In genomic region chr3:174821477-174821876, GRCh38 we compare ENCODE assay signal across 14 cellular contexts. TPM values are rescaled to one million over a fixed set of nuclear protein-coding genes. Genes with fewer than 3 reads are reported as not detected.
DNase-seq lines count a peak whose midpoint lies in the region; ATAC-seq, FAIRE-seq and TF ChIP-seq lines count a peak whose summit lies in the region.
"Had no signal": no experiment of that assay in that cellular context is flagged by ENCODE, and none has a peak within 500 bp of the region (broad histone marks: within the 10 kb centered on the region; RNA-seq: fewer than 3 reads in every experiment).

No MANE protein-coding gene starts in this region.

- no peak for TF ChIP-seq POLR2A in endothelial cell of umbilical vein (IDR thresholded peaks at IDR 0.05; ENCODE audit: low read depth, low read length)

- no peak overlapping the region for H3K27ac ChIP-seq in endothelial cell of umbilical vein (ENCODE audit: insufficient read depth, low read depth, low read length)
- H3K27ac ChIP-seq: breast epithelium, C4-2B, testis had no signal

- DNase-seq in DMS 273 (lab: John Stamatoyannopoulos, UW; ENCODE audit: unreplicated experiment) (peak; percentile 73), NCI-H1105 (lab: John Stamatoyannopoulos, UW) (peak; percentile 6), endothelial cell of umbilical vein (ENCODE audit: low read depth, low spot score) (peak; percentile 7), non-pigmented ciliary epithelial cell (ENCODE audit: low read depth) (peak; percentile 1), HuH-7 (ENCODE audit: low spot score) (no peak)
- DNase-seq: activated CD4-positive, alpha-beta T cell treated with anti-CD3 and anti-CD28 coated beads, Interleukin-2, amount 10 ng/mL, durations not matched to agents 7 days and 5 days; activated T-cell treated with anti-CD3 and anti-CD28 coated beads for 4 hours; DMS79 treated with DMSO at 0.1 percent for 48 hours; NCI-H187 treated with DMSO at 0.1 percent for 48 hours; testis had no signal

- dilution Hi-C loops in endothelial cell of umbilical vein (cut with MboI; ENCODE audit: extremely low pct_ligation_motif_present, low sequenced_read_pairs): no loop called here

- no peak overlapping the region for H2AFZ ChIP-seq in endothelial cell of umbilical vein (ENCODE audit: low read depth, low read length)

- no peaks in the 10 kb centered on the region for H3K9me3 ChIP-seq in endothelial cell of umbilical vein (replicated peaks; ENCODE audit: control insufficient read depth, insufficient read depth, low read length)
- H3K9me3 ChIP-seq: breast epithelium, testis had no signal

- H3K79me2 ChIP-seq in endothelial cell of umbilical vein (ENCODE audit: control insufficient read depth, insufficient read depth, low read length): no peaks in the 10 kb centered on the region

- no peaks in the 10 kb centered on the region for H3K4me1 ChIP-seq in endothelial cell of umbilical vein (ENCODE audit: control insufficient read depth, extremely low read depth, insufficient read depth, low read length)
- H3K4me1 ChIP-seq: breast epithelium, testis had no signal

- no peaks in the 10 kb centered on the region for H3K36me3 ChIP-seq in endothelial cell of umbilical vein (ENCODE audit: control insufficient read depth in 2 of 2, extremely low read depth in 1 of 2, insufficient read depth in 2 of 2, low read length in 2 of 2)

- BruUV-seq in endothelial cell of umbilical vein (replicated peaks; lab: Mats Ljungman, UMichigan): no TSS peak

- H3K9ac ChIP-seq in endothelial cell of umbilical vein (replicated peaks; ENCODE audit: extremely low read depth, insufficient read depth, low read length): no peak overlapping the region

- ATAC-seq in HG03280 (IDR thresholded peaks at IDR 0.05; ENCODE audit: unreplicated experiment) (no peak), HG02852 (IDR thresholded peaks at IDR 0.05; ENCODE audit: unreplicated experiment) (no peak)

- TF ChIP-seq CTCF in endothelial cell of umbilical vein (IDR thresholded peaks at IDR 0.05; ENCODE audit: extremely low read depth in 1 of 2, insufficient read depth in 1 of 2, low read depth in 1 of 2, low read length in 2 of 2): no peak

- H3K9me1 ChIP-seq in endothelial cell of umbilical vein (replicated peaks; ENCODE audit: control insufficient read depth, extremely low read depth, insufficient read depth, low read length): no peaks in the 10 kb centered on the region

- no peak overlapping the region for H3K4me3 ChIP-seq in endothelial cell of umbilical vein (replicated peaks in 1 of 3; ENCODE audit: insufficient read depth in 1 of 3, low read depth in 1 of 3, low read length in 3 of 3)
- H3K4me3 ChIP-seq: breast epithelium, testis had no signal

- POLR2A ChIA-PET in endothelial cell of umbilical vein (lab: Charles Lee): no interaction called here

- no peak for FAIRE-seq in endothelial cell of umbilical vein (lab: Jason Lieb, UNC)

- H3K27me3 ChIP-seq in endothelial cell of umbilical vein (ENCODE audit: control insufficient read depth in 2 of 2, insufficient read depth in 2 of 2, low read length in 2 of 2): no peaks in the 10 kb centered on the region
- H3K27me3 ChIP-seq: breast epithelium, testis had no signal

- no peaks in the 10 kb centered on the region for H4K20me1 ChIP-seq in endothelial cell of umbilical vein (replicated peaks; ENCODE audit: control insufficient read depth, extremely low read depth, insufficient read depth, low read length)

- no peak overlapping the region for H3K4me2 ChIP-seq in endothelial cell of umbilical vein (ENCODE audit: insufficient read depth, low read length)

- CTCF ChIA-PET in endothelial cell of umbilical vein (lab: Charles Lee): no interaction called here

- intact Hi-C loops in endothelial cell of umbilical vein (cut with micrococcal nuclease): no loop called here

TF ChIP-seq in endothelial cell of umbilical vein, 7 proteins besides CTCF, POLR2A, EP300 and RAD21:
- no peak for TF ChIP-seq MYC (IDR thresholded peaks at IDR 0.05; ENCODE audit: low read depth, low read length)
- TF ChIP-seq POLR2AphosphoS5 (IDR thresholded peaks at IDR 0.05; ENCODE audit: insufficient read depth, low read depth, low read length): no peak
- TF ChIP-seq GATA2 (IDR thresholded peaks at IDR 0.05; ENCODE audit: insufficient read depth, insufficient read length, low read depth, low read length): no peak
- no peak for TF ChIP-seq MAX (IDR thresholded peaks at IDR 0.05; ENCODE audit: insufficient read depth, insufficient read length)
- TF ChIP-seq FOS (IDR thresholded peaks at IDR 0.05; ENCODE audit: borderline replicate concordance, insufficient read depth, low read length): no peak
- no peak for TF ChIP-seq EZH2 (IDR thresholded peaks at IDR 0.05; ENCODE audit: borderline replicate concordance, low read depth, low read length, severe bottlenecking)
- no peak for TF ChIP-seq JUN (IDR thresholded peaks at IDR 0.05; ENCODE audit: borderline replicate concordance, insufficient read depth, insufficient read length, low read depth)

RNA-seq across cellular contexts. Expression of gene NAALADL2, which starts 37.7 kb away (rescaled TPM):
- 4.0 TPM in 2 replicates for total RNA-seq in endothelial cell of umbilical vein
- 0.86 and 1.1 TPM in 2 replicates for polyA plus RNA-seq in endothelial cell of umbilical vein
- polyA plus RNA-seq in endothelial cell of umbilical vein (2011; cell fraction: cytosol; rRNA removed): 0.85 and 0.95 TPM in 2 replicates
- 4.3 and 8.9 TPM in 2 replicates for polyA plus RNA-seq in endothelial cell of umbilical vein (2011; cell fraction: nucleus; rRNA removed)
- polyA plus RNA-seq in endothelial cell of umbilical vein (2012): 0.71 and 3.5 TPM in 2 replicates
- 3.4 and 6.9 TPM in 2 replicates for polyA minus RNA-seq in endothelial cell of umbilical vein
- polyA minus RNA-seq in endothelial cell of umbilical vein (2011; cell fraction: cytosol; rRNA and poly(A)+ RNA removed): not detected
- 31.7 and 33.1 TPM in 2 replicates for polyA minus RNA-seq in endothelial cell of umbilical vein (2011; cell fraction: nucleus; rRNA and poly(A)+ RNA removed)
- total RNA-seq: activated CD4-positive, alpha-beta T cell treated with anti-CD3 and anti-CD28 coated beads, Interleukin-2, amount 10 ng/mL, durations not matched to agents 7 days and 5 days had no signal
